Comparison of ENCODE assay signal across 18 cellular contexts in the genomic region with DNA sequence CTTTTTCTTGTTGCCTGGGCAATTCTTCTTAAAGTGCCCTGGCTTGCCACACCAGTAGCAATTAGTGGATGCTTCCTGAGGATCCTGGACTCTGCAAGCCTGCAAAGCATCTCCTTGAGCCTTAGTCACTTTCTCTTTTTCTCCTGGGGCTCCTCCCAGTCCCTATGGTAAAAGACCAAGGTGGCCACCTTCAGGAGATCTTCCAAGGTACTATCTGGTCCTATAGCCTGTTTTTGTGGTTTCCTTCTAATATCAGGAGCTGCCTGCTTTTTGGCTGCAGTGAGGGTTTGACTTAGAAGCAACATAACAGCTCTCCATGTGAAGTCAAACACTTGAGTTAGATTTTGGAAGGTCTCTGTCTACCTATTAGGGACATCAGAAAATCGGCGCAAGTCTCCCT. TPM values are rescaled to one million over a fixed set of nuclear protein-coding genes. Genes with fewer than 3 reads are reported as not detected.
DNase-seq lines count a peak whose midpoint lies in the region; ATAC-seq and TF ChIP-seq lines count a peak whose summit lies in the region.
"Had no signal": no experiment of that assay in that cellular context is flagged by ENCODE, and none has a peak within 500 bp of the region (broad histone marks: within the 10 kb centered on the region; RNA-seq: fewer than 3 reads in every experiment).

No MANE protein-coding gene starts in this region.

- no peaks in the 10 kb centered on the region for H3K9me3 ChIP-seq in Caco-2
- H3K9me3 ChIP-seq: A549 had no signal

- H3K4me1 ChIP-seq in Caco-2, result peaks cover 52% of the 10 kb centered on the region

- H3K27me3 ChIP-seq in Caco-2 (replicated peaks; ENCODE audit: control insufficient read depth, insufficient read depth, low read length), result no peaks in the 10 kb centered on the region

- H3K36me3 ChIP-seq in Caco-2 (ENCODE audit: control insufficient read depth, insufficient read depth, low read length), result peaks cover 3% of the 10 kb centered on the region

- peak overlapping the region; percentile 92 for H3K27ac Mint-ChIP-seq in Caco-2 (ENCODE audit: unreplicated experiment)
- peak overlapping the region; percentile 72 to 95 (median 82) for H3K27ac Mint-ChIP-seq in nephron
- no peak overlapping the region for H3K27ac Mint-ChIP-seq in activated CD4-positive, alpha-beta T cell treated with anti-CD3 and anti-CD28 coated beads for 36 hours

- no peak overlapping the region for H3K4me3 ChIP-seq in Caco-2 (ENCODE audit: low read depth, low read length)
- H3K4me3 ChIP-seq: A549 had no signal

- no peak for ATAC-seq in activated CD4-positive, alpha-beta T cell treated with anti-CD3 and anti-CD28 coated beads for 36 hours
- ATAC-seq in GM18517 (IDR thresholded peaks at IDR 0.05; ENCODE audit: unreplicated experiment), result no peak

- peaks cover 16% of the 10 kb centered on the region for H3K36me3 Mint-ChIP-seq in Caco-2 (ENCODE audit: insufficient read depth, unreplicated experiment)
- H3K36me3 Mint-ChIP-seq in nephron (ENCODE audit: low read depth), result no peaks in the 10 kb centered on the region
- H3K36me3 Mint-ChIP-seq in activated CD4-positive, alpha-beta T cell treated with anti-CD3 and anti-CD28 coated beads for 36 hours (ENCODE audit: low read depth), result no peaks in the 10 kb centered on the region

- POLR2A ChIA-PET in Caco-2 (lab: Charles Lee), result no interaction called here
- POLR2A ChIA-PET in activated CD4-positive, alpha-beta T cell treated with anti-CD3 and anti-CD28 coated beads for 36 hours (lab: Charles Lee), result no interaction called here

- H3K27me3 Mint-ChIP-seq in Caco-2 (ENCODE audit: insufficient read depth, unreplicated experiment) (no peaks in the 10 kb centered on the region), nephron (ENCODE audit: low read depth) (no peaks in the 10 kb centered on the region)
- H3K27me3 Mint-ChIP-seq in activated CD4-positive, alpha-beta T cell treated with anti-CD3 and anti-CD28 coated beads for 36 hours, result no peaks in the 10 kb centered on the region

- CTCF ChIA-PET in Caco-2 (lab: Charles Lee), result interaction anchor here (1.9 kb wide), 1 partner anchor 71 kb away, joined by 6 read pairs; no protein-coding TSS in a partner anchor
- CTCF ChIA-PET in activated CD4-positive, alpha-beta T cell treated with anti-CD3 and anti-CD28 coated beads for 36 hours (lab: Charles Lee), result interaction anchor here (0.6 to 1.1 kb wide), 4 partner anchors 21 to 73 kb away, joined by 3 to 7 read pairs (median 4); no protein-coding TSS in a partner anchor

- H3K9me3 Mint-ChIP-seq in Caco-2 (ENCODE audit: unreplicated experiment) (no peaks in the 10 kb centered on the region), nephron (no peaks in the 10 kb centered on the region)
- no peaks in the 10 kb centered on the region for H3K9me3 Mint-ChIP-seq in activated CD4-positive, alpha-beta T cell treated with anti-CD3 and anti-CD28 coated beads for 36 hours (ENCODE audit: low read depth)
- H3K9me3 Mint-ChIP-seq: H9 had no signal

- DNase-seq in Caco-2 (no peak), OCI-M1 (lab: John Stamatoyannopoulos, UW) (peak; percentile 35), erythroblast (lab: John Stamatoyannopoulos, UW) (peak; percentile 38 to 40), caudate nucleus (lab: John Stamatoyannopoulos, UW) (no peak)
- no peak for DNase-seq in stimulated activated naive CD4-positive, alpha-beta T cell (lab: John Stamatoyannopoulos, UW)
- no peak for DNase-seq in activated CD4-positive, alpha-beta T cell treated with anti-CD3 and anti-CD28 coated beads for 36 hours
- DNase-seq: C1 segment of cervical spinal cord, DMS 273 treated with DMSO at 0.1 percent for 48 hours, GF-D8, H9, NCI-H1105, NCI-H1694, NCI-H226, NCI-H524 treated with DMSO at 0.1 percent for 48 hours, SHP77 had no signal

- no peak for TF ChIP-seq POLR2A in erythroblast (IDR thresholded peaks at IDR 0.05; ENCODE audit: low read length)

- H3K4me1 Mint-ChIP-seq in Caco-2 (ENCODE audit: low read depth, unreplicated experiment) (peaks cover 47% of the 10 kb centered on the region), nephron (peaks cover 41% of the 10 kb centered on the region)
- peaks cover 8% of the 10 kb centered on the region for H3K4me1 Mint-ChIP-seq in activated CD4-positive, alpha-beta T cell treated with anti-CD3 and anti-CD28 coated beads for 36 hours

- TF ChIP-seq CTCF in Caco-2 (IDR thresholded peaks at IDR 0.05; ENCODE audit: insufficient read depth in 1 of 2, low read depth in 1 of 2, low read length in 1 of 2, severe bottlenecking in 1 of 2, unreplicated experiment in 1 of 2) (no peak), nephron (IDR thresholded peaks at IDR 0.05; ENCODE audit: unreplicated experiment in 3 of 3) (no peak)

- intact Hi-C loops in Caco-2 (cut with micrococcal nuclease; ENCODE audit: unreplicated experiment), result loop anchor here (5.0 kb wide), 1 partner anchor 74 kb away; no protein-coding TSS in a partner anchor
- intact Hi-C loops in activated CD4-positive, alpha-beta T cell treated with anti-CD3 and anti-CD28 coated beads for 36 hours (cut with DNase I, micrococcal nuclease), result no loop called here

- no peak overlapping the region for H3K27ac ChIP-seq in caudate nucleus (ENCODE audit: low read depth, low read length)

- no TSS peak for BruUV-seq in Caco-2 (replicated peaks; lab: Mats Ljungman, UMichigan)

- H3K4me3 Mint-ChIP-seq in Caco-2 (ENCODE audit: unreplicated experiment), result peak overlapping the region; percentile 71
- H3K4me3 Mint-ChIP-seq in nephron, result peak overlapping the region; percentile 27 to 62 (median 33)
- no peak overlapping the region for H3K4me3 Mint-ChIP-seq in activated CD4-positive, alpha-beta T cell treated with anti-CD3 and anti-CD28 coated beads for 36 hours
- H3K4me3 Mint-ChIP-seq: H9 had no signal

RNA-seq across cellular contexts. Expression of gene GMCL1, which starts 33.3 kb away (rescaled TPM):
- total RNA-seq in Caco-2 (2022), result 13.8 and 17.5 TPM in 2 replicates
- 10 to 100 TPM; 14.5 to 20.3 TPM for total RNA-seq in activated CD4-positive, alpha-beta T cell treated with anti-CD3 and anti-CD28 coated beads for 36 hours

RNA-seq across cellular contexts. Expression of gene ANXA4, which starts 54.3 kb away (rescaled TPM):
- 90.8 and 92.0 TPM in 2 replicates for total RNA-seq in Caco-2 (2022)
- 10 to 100 TPM; 24.8 to 30.7 TPM for total RNA-seq in activated CD4-positive, alpha-beta T cell treated with anti-CD3 and anti-CD28 coated beads for 36 hours

Comparison
In these comparisons a context has a peak if more than half of its experiments do, and no peak if none do; other contexts are left out.
1. DNase-seq: peak in OCI-M1 (single experiment) and erythroblast (2 of 2); none in Caco-2 (0 of 2), caudate nucleus (0 of 61), stimulated activated naive CD4-positive, alpha-beta T cell (0 of 6) and activated CD4-positive, alpha-beta T cell treated with anti-CD3 and anti-CD28 coated beads for 36 hours (single experiment).